ENCODE assay signal across 9 cellular contexts in genomic region chr15:37133619-37134018, GRCh38. TPM values are rescaled to one million over a fixed set of nuclear protein-coding genes. Genes with fewer than 3 reads are reported as not detected.
DNase-seq lines count a peak whose midpoint lies in the region; ATAC-seq and TF ChIP-seq lines count a peak whose summit lies in the region.
"Had no signal": no experiment of that assay in that cellular context is flagged by ENCODE, and none has a peak within 500 bp of the region (broad histone marks: within the 10 kb centered on the region; RNA-seq: fewer than 3 reads in every experiment).

No MANE protein-coding gene starts in this region.

- no peaks in the 10 kb centered on the region for H3K36me3 ChIP-seq in ascending aorta

- no peaks in the 10 kb centered on the region for H3K4me1 ChIP-seq in ascending aorta

- TF ChIP-seq CTCF in C4-2B (conservative IDR thresholded peaks at IDR 0.05) (peak; percentile 21; the same call in 1 of the 2 replicates), LNCAP (IDR thresholded peaks at IDR 0.05) (peak; percentile 56; the same call in 1 of the 2 replicates), ascending aorta (IDR thresholded peaks at IDR 0.05) (peak in 2 of 3 experiments; percentile 6 to 53)

- no peak overlapping the region for H3K4me3 ChIP-seq in ascending aorta
- H3K4me3 ChIP-seq: lung had no signal

- intact Hi-C loops in ascending aorta (cut with DNase I), result loop anchor here (1.0 kb wide), 1 partner anchor 250 kb away; no protein-coding TSS in a partner anchor

- H3K27ac ChIP-seq in C4-2B, result no peak overlapping the region
- no peak overlapping the region for H3K27ac ChIP-seq in ascending aorta

- no peaks in the 10 kb centered on the region for H3K27me3 ChIP-seq in ascending aorta

- DNase-seq in ascending aorta (ENCODE audit: low spot score in 2 of 2), result no peak
- DNase-seq in lung microvascular endothelial cell (ENCODE audit: low read depth in 2 of 2), result peak; percentile 27 to 43
- DNase-seq in putamen (ENCODE audit: low spot score), result no peak
- no peak for DNase-seq in mucosa of gallbladder (ENCODE audit: low spot score)
- no peak for DNase-seq in NCI-H1436 treated with DMSO at 0.1 percent for 48 hours (lab: John Stamatoyannopoulos, UW)

- ATAC-seq in HG02642 (IDR thresholded peaks at IDR 0.05; ENCODE audit: poor library complexity, unreplicated experiment), result no peak

- H3K9me3 ChIP-seq in ascending aorta, result no peaks in the 10 kb centered on the region

RNA-seq across cellular contexts. Expression of gene MEIS2, which starts 33.3 kb away (rescaled TPM):
- total RNA-seq in ascending aorta (11.5 TPM), lung microvascular endothelial cell (16.6 and 17.3 TPM in 2 replicates), mucosa of gallbladder (41.4 TPM)

Comparison
In these comparisons a context has a peak if more than half of its experiments do, and no peak if none do; other contexts are left out.
1. DNase-seq: peak in lung microvascular endothelial cell (2 of 2); none in ascending aorta (0 of 2), putamen (single experiment), mucosa of gallbladder (single experiment) and NCI-H1436 treated with DMSO at 0.1 percent for 48 hours (single experiment).
2. Peak in every context shown above with its lines, with median percentiles within 50 percentile points of each other: CTCF ChIP-seq.